Comparison of ENCODE assay signal across 8 cellular contexts in the genomic region with DNA sequence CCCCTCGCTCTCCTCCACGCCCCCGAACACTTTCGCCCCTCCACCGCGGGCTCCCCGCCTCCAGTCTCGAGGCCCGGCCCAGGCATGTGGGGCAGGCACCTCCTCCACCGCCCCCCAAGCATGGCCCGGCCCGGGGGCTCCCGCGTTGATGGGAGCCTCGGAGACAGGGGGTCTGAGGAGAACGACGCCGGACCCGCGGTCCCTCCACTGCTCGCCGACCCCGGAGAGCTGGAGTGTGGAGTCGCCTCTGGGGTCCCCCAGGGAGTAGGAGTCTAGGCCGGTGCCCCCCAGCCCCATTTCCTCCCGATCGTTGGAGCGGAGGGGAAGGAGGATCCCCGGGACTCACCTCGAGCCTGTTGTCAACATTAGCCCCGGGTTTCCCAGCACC.
DNase-seq lines count a peak whose midpoint lies in the region; ATAC-seq lines count a peak whose summit lies in the region.

No MANE protein-coding gene starts in this region.

- H3K27ac Mint-ChIP-seq in effector memory CD8-positive, alpha-beta T cell, result peak overlapping the region; percentile 100
- H3K27ac Mint-ChIP-seq in stimulated activated naive CD8-positive, alpha-beta T cell treated with anti-CD3 and anti-CD28 coated beads, Interleukin-15, Interleukin-2, amounts not matched to agents 100 ng/mL and 50 ng/mL, for 24 hours, result peak overlapping the region; percentile 100

- ATAC-seq in HG03175 (IDR thresholded peaks at IDR 0.05; ENCODE audit: unreplicated experiment) (peak; percentile 3), GM18520 (IDR thresholded peaks at IDR 0.05; ENCODE audit: unreplicated experiment) (no peak)
- ATAC-seq in effector memory CD8-positive, alpha-beta T cell (replicated peaks), result peak; percentile 30

- DNase-seq in NCI-H1436 (lab: John Stamatoyannopoulos, UW) (peak; percentile 6), NCI-H1436 treated with DMSO at 0.1 percent for 48 hours (lab: John Stamatoyannopoulos, UW) (no peak)
- peak; percentile 23 for DNase-seq in activated CD4-positive, alpha-beta T cell treated with anti-CD3 and anti-CD28 coated beads for 1 hour
- DNase-seq in effector memory CD8-positive, alpha-beta T cell, result peak in 2 of 3 experiments; percentile 40 to 41

- H3K27me3 Mint-ChIP-seq in effector memory CD8-positive, alpha-beta T cell, result no peaks in the 10 kb centered on the region
- H3K27me3 Mint-ChIP-seq in stimulated activated naive CD8-positive, alpha-beta T cell treated with anti-CD3 and anti-CD28 coated beads, Interleukin-15, Interleukin-2, amounts not matched to agents 100 ng/mL and 50 ng/mL, for 24 hours, result no peaks in the 10 kb centered on the region

- peaks cover 16% of the 10 kb centered on the region for H3K36me3 Mint-ChIP-seq in effector memory CD8-positive, alpha-beta T cell (ENCODE audit: insufficient read depth)
- peaks cover 23% of the 10 kb centered on the region for H3K36me3 Mint-ChIP-seq in stimulated activated naive CD8-positive, alpha-beta T cell treated with anti-CD3 and anti-CD28 coated beads, Interleukin-15, Interleukin-2, amounts not matched to agents 100 ng/mL and 50 ng/mL, for 24 hours (ENCODE audit: low read depth)

- H3K4me3 ChIP-seq in mucosa of stomach (ENCODE audit: low read length), result peak overlapping the region; percentile 74

- H3K36me3 ChIP-seq in mucosa of stomach (ENCODE audit: control insufficient read depth, insufficient read depth, low read length), result no peaks in the 10 kb centered on the region

- no peaks in the 10 kb centered on the region for H3K9me3 ChIP-seq in mucosa of stomach (ENCODE audit: control insufficient read depth, low read length)

- peak overlapping the region; percentile 99 for H3K9ac ChIP-seq in mucosa of stomach (ENCODE audit: low read length)

- H3K4me1 Mint-ChIP-seq in effector memory CD8-positive, alpha-beta T cell (ENCODE audit: low read depth in 2 of 2), result peaks cover 17 to 37% of the 10 kb centered on the region in 2 donors
- peaks cover 46% of the 10 kb centered on the region for H3K4me1 Mint-ChIP-seq in stimulated activated naive CD8-positive, alpha-beta T cell treated with anti-CD3 and anti-CD28 coated beads, Interleukin-15, Interleukin-2, amounts not matched to agents 100 ng/mL and 50 ng/mL, for 24 hours (ENCODE audit: low read depth)

- no peaks in the 10 kb centered on the region for H3K9me3 Mint-ChIP-seq in effector memory CD8-positive, alpha-beta T cell
- H3K9me3 Mint-ChIP-seq in stimulated activated naive CD8-positive, alpha-beta T cell treated with anti-CD3 and anti-CD28 coated beads, Interleukin-15, Interleukin-2, amounts not matched to agents 100 ng/mL and 50 ng/mL, for 24 hours, result no peaks in the 10 kb centered on the region

- no peaks in the 10 kb centered on the region for H3K27me3 ChIP-seq in mucosa of stomach (ENCODE audit: control insufficient read depth, insufficient read depth, low read length)

- peaks cover 10% of the 10 kb centered on the region for H3K4me1 ChIP-seq in mucosa of stomach (ENCODE audit: control insufficient read depth, insufficient read depth, low read length)

- H3K4me3 Mint-ChIP-seq in effector memory CD8-positive, alpha-beta T cell, result peak overlapping the region; percentile 98 to 99
- peak overlapping the region; percentile 94 for H3K4me3 Mint-ChIP-seq in stimulated activated naive CD8-positive, alpha-beta T cell treated with anti-CD3 and anti-CD28 coated beads, Interleukin-15, Interleukin-2, amounts not matched to agents 100 ng/mL and 50 ng/mL, for 24 hours
